2 cellular contexts compared by ENCODE assay signal in the genomic region with DNA sequence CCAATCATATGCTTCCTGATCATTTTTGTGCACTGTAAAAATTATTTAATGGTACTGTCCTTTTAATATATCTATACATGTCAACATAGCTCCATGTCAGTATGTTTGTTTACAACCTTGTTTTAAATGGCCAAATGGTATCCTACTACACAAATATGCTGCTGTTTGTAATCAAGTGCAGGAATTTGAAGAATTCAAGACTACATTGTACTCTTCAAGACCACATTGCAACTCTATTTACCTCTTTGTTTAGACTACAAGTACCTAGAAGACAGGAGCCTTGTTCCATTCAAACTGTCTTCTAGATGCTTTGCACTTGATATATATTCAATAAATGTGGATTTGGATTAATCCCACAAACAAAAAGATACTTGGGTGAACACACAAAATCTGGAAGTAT.
TF ChIP-seq lines count a peak whose summit lies in the region.

No MANE protein-coding gene starts in this region.

TF ChIP-seq in GM23338, 12 proteins besides CTCF, POLR2A, EP300 and RAD21:
- TF ChIP-seq EZH2phosphoT487 (IDR thresholded peaks at IDR 0.05; ENCODE audit: unreplicated experiment) (no peak), NANOG (IDR thresholded peaks at IDR 0.05; ENCODE audit: borderline replicate concordance) (no peak), CREB1 (CRISPR knock-in tag; IDR thresholded peaks at IDR 0.05; ENCODE audit: low read depth) (no peak), ZNF462 (CRISPR knock-in tag; IDR thresholded peaks at IDR 0.05) (no peak), EZH2 (IDR thresholded peaks at IDR 0.05; ENCODE audit: low read depth, unreplicated experiment) (no peak), ZNF114 (CRISPR knock-in tag; IDR thresholded peaks at IDR 0.05) (no peak), JUNB (IDR thresholded peaks at IDR 0.05; ENCODE audit: unreplicated experiment) (no peak), ETS1 (IDR thresholded peaks at IDR 0.05) (no peak), POLR2AphosphoS5 (IDR thresholded peaks at IDR 0.05; ENCODE audit: low read depth) (no peak), ZNF331 (CRISPR knock-in tag; IDR thresholded peaks at IDR 0.05; ENCODE audit: low read depth) (no peak)

TF ChIP-seq in H1, 55 proteins besides CTCF, POLR2A, EP300 and RAD21:
- TF ChIP-seq TEAD4 (IDR thresholded peaks at IDR 0.05; ENCODE audit: low read depth, low read length), result peak; percentile 65
- no peak for TF ChIP-seq KDM5A (IDR thresholded peaks at IDR 0.05; ENCODE audit: low read length)
- TF ChIP-seq NANOG (IDR thresholded peaks at IDR 0.05; ENCODE audit: insufficient read depth, low read depth, low read length, poor library complexity, severe bottlenecking), result no peak
TF ChIP-seq in H1: peak in this region for 1.
